In genomic region chr3:187519428-187519890, GRCh38 we compare ENCODE assay signal across 17 cellular contexts.
DNase-seq lines count a peak whose midpoint lies in the region; ATAC-seq, FAIRE-seq and TF ChIP-seq lines count a peak whose summit lies in the region.
"Had no signal": no experiment of that assay in that cellular context is flagged by ENCODE, and none has a peak within 500 bp of the region (broad histone marks: within the 10 kb centered on the region; RNA-seq: fewer than 3 reads in every experiment).

No MANE protein-coding gene starts in this region.

- BruUV-seq in HepG2 (replicated peaks; lab: Mats Ljungman, UMichigan), result no TSS peak

- POLR2A ChIA-PET in HepG2 (lab: Yijun Ruan, JAX), result no interaction called here

- H3K4me1 ChIP-seq in HepG2 (ENCODE audit: insufficient read depth, low read length), result no peaks in the 10 kb centered on the region
- no peaks in the 10 kb centered on the region for H3K4me1 ChIP-seq in right lobe of liver
- peaks cover 1% of the 10 kb centered on the region for H3K4me1 ChIP-seq in ovary (ENCODE audit: insufficient read depth)
- H3K4me1 ChIP-seq: parathyroid adenoma had no signal

- H3K27ac ChIP-seq in HepG2 (ENCODE audit: extremely low read length, insufficient read depth, low read length), result no peak overlapping the region
- no peak overlapping the region for H3K27ac ChIP-seq in right lobe of liver
- no peak overlapping the region for H3K27ac ChIP-seq in ovary
- no peak overlapping the region for H3K27ac ChIP-seq in brain microvascular endothelial cell
- H3K27ac ChIP-seq: coronary artery, parathyroid adenoma had no signal

- no peaks in the 10 kb centered on the region for H3K36me3 ChIP-seq in HepG2 (replicated peaks in 1 of 2; ENCODE audit: control insufficient read depth in 1 of 2, insufficient read depth in 2 of 2, low read length in 2 of 2)
- H3K36me3 ChIP-seq in right lobe of liver, result no peaks in the 10 kb centered on the region
- H3K36me3 ChIP-seq in ovary, result no peaks in the 10 kb centered on the region
- H3K36me3 ChIP-seq in brain microvascular endothelial cell (replicated peaks), result no peaks in the 10 kb centered on the region

- TF ChIP-seq POLR2A in HepG2 (IDR thresholded peaks at IDR 0.05; ENCODE audit: insufficient read depth in 1 of 2, low read depth in 2 of 2, low read length in 2 of 2) (no peak), right lobe of liver (IDR thresholded peaks at IDR 0.05) (no peak), ovary (IDR thresholded peaks at IDR 0.05) (no peak)

- DNase-seq in HepG2 (ENCODE audit: low spot score) (no peak), right lobe of liver (no peak), T1000 (lab: John Stamatoyannopoulos, UW) (peak; percentile 13), iPS DF 4.7 (ENCODE audit: extremely low read depth, low spot score) (peak; percentile 68), urothelium cell line (ENCODE audit: low spot score) (peak; percentile 24), ovary (no peak), brain microvascular endothelial cell (no peak), D341Med (ENCODE audit: low spot score) (no peak)
- DNase-seq: 8988T; activated CD4-positive, alpha-beta T cell treated with anti-CD3 and anti-CD28 coated beads for 36 hours; activated naive CD8-positive, alpha-beta T cell treated with anti-CD3 and anti-CD28 coated beads, Interleukin-2, amount 10 ng/mL, durations not matched to agents 7 days and 5 days; Calu3; midbrain; NCI-H2029 treated with DMSO at 0.1 percent for 48 hours; NCI-H774 had no signal

- CTCF ChIA-PET in HepG2 (lab: Yijun Ruan, JAX; ENCODE audit: low intra/inter-chr PET ratio, low total read pairs), result no interaction called here

- no peak overlapping the region for H3K4me2 ChIP-seq in HepG2 (ENCODE audit: low read depth, low read length)

- no peaks in the 10 kb centered on the region for H4K20me1 ChIP-seq in HepG2 (ENCODE audit: insufficient read depth, low read length)

- 33% methylated on average over 9 of the region's 9 CpGs for WGBS in HepG2 (ENCODE audit: low lambda C conversion rate)
- 81% methylated on average over 9 of the region's 9 CpGs for WGBS in right lobe of liver (ENCODE audit: insufficient coverage, low coverage, low lambda C conversion rate, missing lambda C conversion rate)
- 89 to 92% (median 91%) methylated on average over 9 of the region's 9 CpGs for WGBS in ovary, 3 donors

- intact Hi-C loops in HepG2 (cut with micrococcal nuclease; ENCODE audit: unreplicated experiment) (no loop called here), right lobe of liver (cut with DNase I) (no loop called here), ovary (cut with DNase I) (no loop called here)

- ATAC-seq in HepG2, result no peak
- no peak for ATAC-seq in right lobe of liver
- ATAC-seq: activated CD4-positive, alpha-beta T cell treated with anti-CD3 and anti-CD28 coated beads for 36 hours had no signal

- no peak for FAIRE-seq in HepG2 (lab: Jason Lieb, UNC)
- no peak for FAIRE-seq in urothelium cell line (lab: Jason Lieb, UNC)

- TF ChIP-seq EP300 in HepG2 (IDR thresholded peaks at IDR 0.05; ENCODE audit: low read depth in 2 of 2, low read length in 2 of 2), result no peak
- TF ChIP-seq EP300 in HepG2 (CRISPR knock-in tag; IDR thresholded peaks at IDR 0.05; ENCODE audit: borderline replicate concordance), result no peak
- TF ChIP-seq EP300 in ovary (IDR thresholded peaks at IDR 0.05), result no peak

- no peak overlapping the region for H3K9ac ChIP-seq in HepG2 (ENCODE audit: insufficient read depth, low read depth, low read length)
- H3K9ac ChIP-seq: parathyroid adenoma had no signal

- H3K9me3 ChIP-seq in HepG2 (ENCODE audit: low read length) (no peaks in the 10 kb centered on the region), right lobe of liver (no peaks in the 10 kb centered on the region), ovary (no peaks in the 10 kb centered on the region)

- no peak for TF ChIP-seq RAD21 in HepG2 (CRISPR knock-in tag; IDR thresholded peaks at IDR 0.05)

- TF ChIP-seq CTCF in HepG2 (CRISPR knock-in tag; IDR thresholded peaks at IDR 0.05), result no peak
- TF ChIP-seq CTCF in right lobe of liver (IDR thresholded peaks at IDR 0.05), result no peak
- no peak for TF ChIP-seq CTCF in ovary (IDR thresholded peaks at IDR 0.05)
- TF ChIP-seq CTCF in brain microvascular endothelial cell (IDR thresholded peaks at IDR 0.05; ENCODE audit: low read depth, low read length, missing control alignments), result no peak

- in situ Hi-C loops in HepG2 (cut with HindIII; ENCODE audit: extremely low pct_ligation_motif_present, low pct_unique_long_range_greater_than_20kb) (no loop called here), brain microvascular endothelial cell (cut with HindIII; ENCODE audit: low pct_ligation_motif_present, low sequenced_read_pairs) (no loop called here)

- no peak overlapping the region for H2AFZ ChIP-seq in HepG2 (ENCODE audit: low read length)
- H2AFZ ChIP-seq: parathyroid adenoma had no signal

- H3K79me2 ChIP-seq in HepG2 (ENCODE audit: insufficient read depth, low read length), result no peaks in the 10 kb centered on the region
- H3K79me2 ChIP-seq: parathyroid adenoma had no signal

- H3K27me3 ChIP-seq in HepG2 (ENCODE audit: control insufficient read depth in 1 of 2, insufficient read depth in 2 of 2, low read length in 2 of 2) (no peaks in the 10 kb centered on the region), right lobe of liver (no peaks in the 10 kb centered on the region), ovary (no peaks in the 10 kb centered on the region), brain microvascular endothelial cell (replicated peaks) (no peaks in the 10 kb centered on the region)

- H3K4me3 ChIP-seq in HepG2 (replicated peaks in 1 of 3; ENCODE audit: insufficient read depth in 1 of 3, low read depth in 2 of 3, low read length in 3 of 3) (no peak overlapping the region), right lobe of liver (no peak overlapping the region), ovary (no peak overlapping the region), brain microvascular endothelial cell (ENCODE audit: low read depth, low read length) (no peak overlapping the region)
- H3K4me3 ChIP-seq: coronary artery had no signal

TF ChIP-seq in HepG2, 621 proteins besides CTCF, POLR2A, EP300 and RAD21:
- peak; percentile 31 to 73; a peak in 3 of 4 replicates for TF ChIP-seq MAFK (conservative IDR thresholded peaks at IDR 0.05 in 1 of 2, IDR thresholded peaks at IDR 0.05 in 1 of 2; ENCODE audit: low read length in 2 of 2)
- TF ChIP-seq TFDP1 (CRISPR knock-in tag; IDR thresholded peaks at IDR 0.05; ENCODE audit: borderline replicate concordance), result no peak
- TF ChIP-seq MAFF (IDR thresholded peaks at IDR 0.05; ENCODE audit: low read depth, low read length), result peak; percentile 57; the same call in 1 of the 2 replicates

Comparison
In these comparisons a context has a peak if more than half of its experiments do, and no peak if none do; other contexts are left out.
1. DNase-seq: peak in T1000 (single experiment), iPS DF 4.7 (single experiment) and urothelium cell line (single experiment); none in HepG2 (single experiment), right lobe of liver (0 of 3), ovary (0 of 5), brain microvascular endothelial cell (single experiment) and D341Med (single experiment).